ENCODE assay signal across 1 cellular context in genomic region chrX:74473116-74473515, GRCh38. TPM values are rescaled to one million over a fixed set of nuclear protein-coding genes. Genes with fewer than 3 reads are reported as not detected.
"Had no signal": no experiment of that assay in that cellular context is flagged by ENCODE, and none has a peak within 500 bp of the region (broad histone marks: within the 10 kb centered on the region; RNA-seq: fewer than 3 reads in every experiment).

No MANE protein-coding gene starts in this region.

RNA-seq across cellular contexts. Expression of gene SLC16A2, which starts 51.8 kb away (rescaled TPM):
- total RNA-seq: activated CD8-positive, alpha-beta T cell treated with anti-CD3 and anti-CD28 coated beads, Interleukin-2, amount 10 ng/mL, durations not matched to agents 7 days and 5 days had no signal
